Comparison of ENCODE assay signal across 22 cellular contexts in genomic region chr10:114593240-114593792, GRCh38.
"Had no signal": no experiment of that assay in that cellular context is flagged by ENCODE, and none has a peak within 500 bp of the region (broad histone marks: within the 10 kb centered on the region; RNA-seq: fewer than 3 reads in every experiment).

No MANE protein-coding gene starts in this region.

- H3K36me3 ChIP-seq: transverse colon, uterus had no signal

- H3K4me1 ChIP-seq: body of pancreas, suprapubic skin, transverse colon, uterus had no signal

- H3K4me3 ChIP-seq: body of pancreas, dorsolateral prefrontal cortex, suprapubic skin, transverse colon, uterus had no signal

- H3K27me3 ChIP-seq: body of pancreas, dorsolateral prefrontal cortex, suprapubic skin, transverse colon, uterus had no signal

- H3K27ac ChIP-seq: body of pancreas, dorsolateral prefrontal cortex, suprapubic skin, transverse colon, uterus had no signal

- H3K9me3 ChIP-seq: body of pancreas, transverse colon, uterus had no signal

- ATAC-seq: body of pancreas, left lobe of liver, WTC11 had no signal

- DNase-seq: activated CD4-positive, alpha-beta T cell treated with anti-CD3 and anti-CD28 coated beads for 36 hours; activated CD4-positive, alpha-beta T cell treated with anti-CD3 and anti-CD28 coated beads, Interleukin-2, amount 50 U/mL, for 48 hours; activated naive CD8-positive, alpha-beta T cell treated with anti-CD3 and anti-CD28 coated beads for 36 hours; activated T-cell treated with anti-CD3 and anti-CD28 coated beads for 4 hours; amygdala; body of pancreas; caudate nucleus; dorsolateral prefrontal cortex; hypothalamus; islet precursor cell; mammary epithelial cell; midbrain; nephron progenitor cell; occipital lobe; retina; stimulated activated CD4-positive, alpha-beta T cell treated with anti-CD3 and anti-CD28 coated beads, Interleukin-2, amount 100 ng/mL, for 48 hours; stimulated activated naive CD8-positive, alpha-beta T cell treated with anti-CD3 and anti-CD28 coated beads, Interleukin-15, amount 100 ng/mL, for 72 hours; transverse colon; uterus had no signal
